Comparison of ENCODE assay signal across 8 cellular contexts in the genomic region with DNA sequence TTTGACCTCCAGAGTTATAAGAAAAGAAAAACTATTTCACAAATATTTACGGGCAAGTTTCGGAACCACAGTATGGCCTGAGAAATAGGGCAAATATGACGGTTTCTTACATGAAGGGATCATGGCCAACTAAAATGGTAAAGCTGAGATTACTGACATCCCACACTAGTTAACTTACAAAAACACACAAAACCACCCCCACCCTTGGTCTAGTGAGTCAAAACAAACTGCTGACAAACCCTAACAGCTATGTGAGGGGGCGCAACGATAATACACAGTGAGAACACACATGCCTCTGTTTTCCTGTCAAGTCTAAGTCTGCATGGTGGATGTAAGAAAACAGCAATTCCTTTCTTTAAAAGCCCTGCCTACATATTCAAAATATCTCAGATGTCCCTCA.
DNase-seq lines count a peak whose midpoint lies in the region; ATAC-seq and TF ChIP-seq lines count a peak whose summit lies in the region.

No MANE protein-coding gene starts in this region.

- peak; percentile 56 for ATAC-seq in GM19035 (IDR thresholded peaks at IDR 0.05; ENCODE audit: unreplicated experiment)
- peak; percentile 52 for ATAC-seq in HG03439 (IDR thresholded peaks at IDR 0.05; ENCODE audit: unreplicated experiment)

- no peak overlapping the region for H3K27ac ChIP-seq in caudate nucleus (ENCODE audit: low read depth, low read length)

- TF ChIP-seq CTCF in AG04449 (IDR thresholded peaks at IDR 0.05; ENCODE audit: insufficient read depth, low read length, missing control alignments), result no peak

- POLR2A ChIA-PET in AG04449 (lab: Yijun Ruan, JAX), result interaction anchor here (1.0 kb wide), 1 partner anchor 773 kb away, joined by 4 read pairs; no protein-coding TSS in a partner anchor

- H3K4me3 ChIP-seq in AG04449 (ENCODE audit: low read depth, low read length), result no peak overlapping the region

- CTCF ChIA-PET in AG04449 (lab: Yijun Ruan, JAX), result interaction anchor here (2.1 to 3.5 kb wide), 2 partner anchors 8 to 13 kb away, joined by 9 to 13 read pairs; no protein-coding TSS in a partner anchor

- peak; percentile 70 for DNase-seq in AG04449 (ENCODE audit: low read depth, low spot score)
- DNase-seq in cerebellar cortex (ENCODE audit: low spot score), result peak; percentile 55
- DNase-seq in stimulated activated CD4-positive, alpha-beta T cell treated with anti-CD3 and anti-CD28 coated beads, Interleukin-4, amount 100 ng/mL, for 24 hours, result peak; percentile 70
- DNase-seq in GF-D8 (lab: John Stamatoyannopoulos, UW), result no peak
- no peak for DNase-seq in caudate nucleus (lab: John Stamatoyannopoulos, UW)
- no peak for DNase-seq in kidney tubule cell (ENCODE audit: low spot score)

Comparison
In these comparisons a context has a peak if more than half of its experiments do, and no peak if none do; other contexts are left out.
1. DNase-seq: peak in AG04449 (single experiment), cerebellar cortex (single experiment) and stimulated activated CD4-positive, alpha-beta T cell treated with anti-CD3 and anti-CD28 coated beads, Interleukin-4, amount 100 ng/mL, for 24 hours (single experiment); none in GF-D8 (single experiment), caudate nucleus (0 of 61) and kidney tubule cell (single experiment).